In the genomic region with DNA sequence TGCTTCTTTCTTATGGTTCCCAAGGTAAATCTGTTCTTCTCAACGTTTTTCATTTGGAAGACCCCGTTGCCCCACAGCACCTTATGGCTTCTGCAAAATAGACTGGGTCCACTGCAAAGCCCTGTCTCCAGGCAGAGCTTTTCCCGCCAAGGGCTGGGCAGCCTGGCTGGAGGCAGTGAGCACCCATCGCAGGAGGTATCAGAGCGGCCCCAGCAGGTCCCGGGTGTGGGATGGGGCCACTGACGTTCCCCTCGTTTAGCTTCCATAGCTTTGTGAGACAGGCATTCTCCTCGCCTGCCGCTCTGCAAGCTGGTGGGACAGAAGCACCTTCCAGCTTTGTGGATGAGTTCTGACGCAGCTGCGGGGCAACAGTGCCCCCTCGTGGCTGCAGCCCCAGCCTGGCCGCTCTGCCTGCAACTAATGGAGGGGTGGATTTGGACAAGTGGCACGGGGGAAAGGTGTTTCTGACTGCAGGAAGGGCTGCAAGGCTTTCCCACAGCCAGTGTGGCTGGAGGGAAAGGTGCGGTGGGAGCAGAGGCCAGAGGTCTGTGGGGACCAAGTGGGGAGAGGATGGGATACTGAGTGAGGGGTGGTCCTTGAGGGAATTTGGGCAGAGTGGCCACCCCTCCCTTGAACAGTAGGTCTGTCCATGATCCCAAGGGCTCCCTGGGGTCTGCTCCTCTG, we compare ENCODE assay signal across 8 cellular contexts.
A peak's percentile ranks its signal among the peaks of the same experiment; 100 is the strongest.
DNase-seq lines count a peak whose midpoint lies in the region; ATAC-seq and TF ChIP-seq lines count a peak whose summit lies in the region.

No MANE protein-coding gene starts in this region.

- H3K4me2 ChIP-seq in KMS-11 (no peak overlapping the region), SK-N-SH (no peak overlapping the region; the same call in 1 of the 2 replicates)

- DNase-seq in ACHN (peak; percentile 60), GM13976 (ENCODE audit: low spot score) (peak; percentile 90), SK-N-SH (peak; percentile 94), Right ventricle myocardium inferior (ENCODE audit: missing footprints) (peak; percentile 83), posterior vena cava (ENCODE audit: low spot score) (peak; percentile 95), ureter (ENCODE audit: low spot score) (peak; percentile 87)
- DNase-seq in activated naive CD4-positive, alpha-beta T cell treated with anti-CD3 and anti-CD28 coated beads, Interleukin-2, amount 50 U/mL, for 72 hours (ENCODE audit: low spot score in 2 of 2) = peak; percentile 75 to 86

- no peaks in the 10 kb centered on the region for H3K9me3 ChIP-seq in SK-N-SH

- intact Hi-C loops in Right ventricle myocardium inferior (cut with DNase I) (loop anchor here (1.0 to 5.0 kb wide), 3 partner anchors 86 to 555 kb away; no protein-coding TSS in a partner anchor), posterior vena cava (cut with DNase I) (loop anchor here (2.0 to 10.0 kb wide), 2 partner anchors 153 to 553 kb away; no protein-coding TSS in a partner anchor)

- 1% methylated on average over 15 of the region's 16 CpGs for WGBS in SK-N-SH (ENCODE audit: low lambda C conversion rate)

- peak; percentile 59 to 68 for ATAC-seq in activated naive CD4-positive, alpha-beta T cell treated with anti-CD3 and anti-CD28 coated beads, Interleukin-2, amount 50 U/mL, for 72 hours
- peak; percentile 75 for ATAC-seq in Right ventricle myocardium inferior

- no peaks in the 10 kb centered on the region for H3K9me3 Mint-ChIP-seq in activated naive CD4-positive, alpha-beta T cell treated with anti-CD3 and anti-CD28 coated beads, Interleukin-2, amount 50 U/mL, for 72 hours

- POLR2A ChIA-PET in SK-N-SH (lab: Yijun Ruan, JAX) = interaction anchor here (0.7 to 1.1 kb wide), 3 partner anchors 72 to 152 kb away, joined by 3 to 6 read pairs (median 5); no protein-coding TSS in a partner anchor

- no peaks in the 10 kb centered on the region for H3K36me3 ChIP-seq in KMS-11 (ENCODE audit: insufficient read depth)
- no peaks in the 10 kb centered on the region for H3K36me3 ChIP-seq in SK-N-SH (replicated peaks in 1 of 2; ENCODE audit: control insufficient read depth in 1 of 2, insufficient read depth in 2 of 2, low read length in 1 of 2)

- no peaks in the 10 kb centered on the region for H3K79me2 ChIP-seq in KMS-11 (ENCODE audit: insufficient read depth, low read depth)
- H3K79me2 ChIP-seq in SK-N-SH (ENCODE audit: insufficient read depth) = no peaks in the 10 kb centered on the region

- H3K9me2 ChIP-seq in SK-N-SH = no peaks in the 10 kb centered on the region

- in situ Hi-C loops in ACHN (cut with HindIII; ENCODE audit: low pct_ligation_motif_present, low pct_unique_long_range_greater_than_20kb, low sequenced_read_pairs) (no loop called here), GM13976 (cut with MboI; ENCODE audit: low sequenced_read_pairs, unreplicated experiment) (loop anchor here (5.0 kb wide), 1 partner anchor 146 kb away; no protein-coding TSS in a partner anchor)

- H3F3A ChIP-seq in SK-N-SH (replicated peaks; ENCODE audit: insufficient read depth) = peaks cover 6% of the 10 kb centered on the region

- H3K4me1 ChIP-seq in KMS-11 (ENCODE audit: low read depth, poor library complexity, severe bottlenecking) (no peaks in the 10 kb centered on the region), SK-N-SH (ENCODE audit: control insufficient read depth in 1 of 2, insufficient read depth in 2 of 2, low read depth in 1 of 2, low read length in 1 of 2) (peaks cover 0 to 10% of the 10 kb centered on the region in 2 experiments; a peak in 1 of 4 replicates)

- TF ChIP-seq RAD21 in SK-N-SH (IDR thresholded peaks at IDR 0.05; ENCODE audit: low read length) = peak; percentile 99

- no peak overlapping the region for H3K4me3 ChIP-seq in KMS-11 (IDR thresholded peaks at IDR 0.05; ENCODE audit: insufficient read depth, low read depth, low read length)
- H3K4me3 ChIP-seq in SK-N-SH (ENCODE audit: low read depth in 2 of 2, low read length in 1 of 2) = peak overlapping the region in 1 of 2 experiments; percentile 42; a peak in 1 of 4 replicates

- H3K27ac Mint-ChIP-seq in activated naive CD4-positive, alpha-beta T cell treated with anti-CD3 and anti-CD28 coated beads, Interleukin-2, amount 50 U/mL, for 72 hours = no peak overlapping the region

- no peak for TF ChIP-seq EP300 in SK-N-SH (IDR thresholded peaks at IDR 0.05; ENCODE audit: borderline replicate concordance in 1 of 2, low read depth in 1 of 2, low read length in 1 of 2)

- no peak overlapping the region for H3K27ac ChIP-seq in KMS-11
- H3K27ac ChIP-seq in SK-N-SH (ENCODE audit: low read depth in 2 of 2, low read length in 1 of 2) = no peak overlapping the region

- TF ChIP-seq CTCF in GM13976 (IDR thresholded peaks at IDR 0.05; ENCODE audit: borderline replicate concordance, control extremely low read depth, extremely low read depth, insufficient read depth, missing control alignments) (peak; percentile 91), KMS-11 (conservative IDR thresholded peaks at IDR 0.05; ENCODE audit: low read depth, low read length) (peak; percentile 89), SK-N-SH (IDR thresholded peaks at IDR 0.05) (peak; percentile 98)

- H3K27me3 ChIP-seq in KMS-11 (ENCODE audit: insufficient read depth, low read depth) (no peaks in the 10 kb centered on the region; the same call in 1 of the 2 replicates), SK-N-SH (ENCODE audit: insufficient read depth) (no peaks in the 10 kb centered on the region; the same call in 1 of the 2 replicates)

- no peaks in the 10 kb centered on the region for H4K20me1 ChIP-seq in KMS-11 (ENCODE audit: insufficient read depth)
- H4K20me1 ChIP-seq in SK-N-SH (ENCODE audit: insufficient read depth) = no peaks in the 10 kb centered on the region

- CTCF ChIA-PET in SK-N-SH (lab: Yijun Ruan, JAX) = interaction anchor here (0.6 to 24.4 kb wide), 53 partner anchors 9 to 627 kb away, joined by 3 to 979 read pairs (median 6); a partner anchor contains a TSS

- no peak overlapping the region; the same call in 1 of the 2 replicates for H2AFZ ChIP-seq in KMS-11 (ENCODE audit: low read depth)
- H2AFZ ChIP-seq in SK-N-SH (ENCODE audit: low read depth) = 0 out of 2 replicates have a peak overlapping the region, but pooled peaks have one; percentile 66

- no peak overlapping the region for H3K9ac ChIP-seq in KMS-11
- no peak overlapping the region for H3K9ac ChIP-seq in SK-N-SH

- no peaks in the 10 kb centered on the region for H3K36me3 Mint-ChIP-seq in activated naive CD4-positive, alpha-beta T cell treated with anti-CD3 and anti-CD28 coated beads, Interleukin-2, amount 50 U/mL, for 72 hours

TF ChIP-seq in SK-N-SH, 30 proteins besides CTCF, POLR2A, EP300 and RAD21:
- TF ChIP-seq YY1 (IDR thresholded peaks at IDR 0.05; ENCODE audit: low read depth) (no peak), SMC3 (IDR thresholded peaks at IDR 0.05; ENCODE audit: low read depth, low read length) (peak; percentile 100)
